Comparison of ENCODE assay signal across 1 cellular context in the genomic region with DNA sequence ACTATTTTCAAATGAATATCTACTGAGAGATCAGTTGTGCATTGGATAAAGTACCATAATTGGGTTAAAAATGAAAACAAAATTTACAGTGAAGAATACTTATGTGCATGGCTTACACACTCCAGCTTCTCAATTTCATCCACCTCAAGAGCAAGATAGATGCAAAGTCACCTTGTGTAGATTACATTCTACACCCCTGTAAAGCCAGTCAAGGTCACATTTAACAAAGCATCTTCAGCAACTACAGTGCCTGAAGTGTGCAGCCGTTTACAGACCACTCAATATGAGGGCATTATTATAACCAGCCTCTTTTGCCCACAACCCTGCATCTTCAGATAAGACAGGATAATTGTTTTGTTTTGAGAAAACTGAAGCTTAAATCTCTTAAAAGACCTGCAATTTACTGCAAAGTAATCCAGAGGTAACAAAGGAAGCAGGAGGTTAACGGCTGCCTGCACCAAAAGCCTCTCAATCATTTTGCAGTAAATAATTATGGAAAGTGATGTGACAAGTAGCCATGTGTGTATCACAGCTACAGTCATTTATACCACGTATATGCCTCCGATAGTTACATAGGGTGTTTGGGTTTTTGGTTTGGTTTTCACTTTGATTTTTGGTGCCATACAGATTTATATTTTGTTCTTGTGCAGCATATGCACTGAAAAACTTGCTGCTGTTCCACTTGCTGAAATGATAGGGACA.
TF ChIP-seq lines count a peak whose summit lies in the region.

No MANE protein-coding gene starts in this region.

TF ChIP-seq in A549, 52 proteins besides CTCF, POLR2A, EP300 and RAD21 (continued from another document):
- TF ChIP-seq EHF (CRISPR knock-in tag; IDR thresholded peaks at IDR 0.05) (no peak), ZNF302 (CRISPR knock-in tag; IDR thresholded peaks at IDR 0.05) (no peak), HOXB5 (CRISPR knock-in tag; IDR thresholded peaks at IDR 0.05) (no peak), JUNB (IDR thresholded peaks at IDR 0.05) (no peak), POLR2AphosphoS2 (conservative IDR thresholded peaks at IDR 0.05; ENCODE audit: low read length) (no peak)
TF ChIP-seq in A549: peak in this region for 0.
